In genomic region chr22:42769574-42770447, GRCh38 we compare ENCODE assay signal across 8 cellular contexts. TPM values are rescaled to one million over a fixed set of nuclear protein-coding genes. Genes with fewer than 3 reads are reported as not detected.
DNase-seq lines count a peak whose midpoint lies in the region; ATAC-seq and TF ChIP-seq lines count a peak whose summit lies in the region.

No MANE protein-coding gene starts in this region.

- BruUV-seq in Caco-2 (replicated peaks; lab: Mats Ljungman, UMichigan) = no TSS peak
- no TSS peak for BruUV-seq in IMR-90 (replicated peaks; lab: Mats Ljungman, UMichigan)

- H3K4me2 ChIP-seq in IMR-90 (ENCODE audit: low read depth, low read length) (peak overlapping the region; percentile 27), trophoblast cell (ENCODE audit: low read length) (no peak overlapping the region)

- H2BK120ac ChIP-seq in IMR-90 (ENCODE audit: low read depth, low read length) = peak overlapping the region; percentile 97
- H2BK120ac ChIP-seq in trophoblast cell (ENCODE audit: insufficient read depth, low read length, poor library complexity) = no peak overlapping the region

- H4K12ac ChIP-seq in trophoblast cell (ENCODE audit: low read depth, low read length) = no peak overlapping the region

- H3K23ac ChIP-seq in IMR-90 (ENCODE audit: low read depth, low read length) = peak overlapping the region; percentile 50; the same call in 1 of the 2 replicates
- no peak overlapping the region for H3K23ac ChIP-seq in trophoblast cell (ENCODE audit: low read length)

- no peaks in the 10 kb centered on the region for H3K9me3 Mint-ChIP-seq in Caco-2 (ENCODE audit: unreplicated experiment)

- TF ChIP-seq POLR2A in IMR-90 (IDR thresholded peaks at IDR 0.05; ENCODE audit: low read depth, low read length) = no peak; the same call in 1 of the 2 replicates

- H3K18ac ChIP-seq in IMR-90 (ENCODE audit: low read depth, low read length) = peak overlapping the region; percentile 83
- no peak overlapping the region for H3K18ac ChIP-seq in trophoblast cell (ENCODE audit: low read length)

- H4K91ac ChIP-seq in IMR-90 (ENCODE audit: insufficient read depth, low read depth, low read length) (peak overlapping the region; percentile 97), trophoblast cell (ENCODE audit: low read depth, low read length) (no peak overlapping the region)

- H3K4ac ChIP-seq in IMR-90 (ENCODE audit: low read depth, low read length) = peak overlapping the region; percentile 97
- H3K4ac ChIP-seq in trophoblast cell (ENCODE audit: low read depth, low read length) = no peak overlapping the region

- H3K9ac ChIP-seq in IMR-90 (ENCODE audit: low read depth, low read length) (0 out of 2 replicates have a peak overlapping the region, but pooled peaks have one; percentile 3), trophoblast cell (ENCODE audit: low read length) (no peak overlapping the region)

- H4K8ac ChIP-seq in IMR-90 (ENCODE audit: low read depth in 2 of 2, low read length in 2 of 2) (peak overlapping the region; percentile 54 to 90), trophoblast cell (ENCODE audit: low read depth, low read length) (no peak overlapping the region)

- DNase-seq in Caco-2 (peak; percentile 53 to 68), IMR-90 (peak; percentile 95), dermis microvascular lymphatic vessel endothelial cell (ENCODE audit: low read depth in 2 of 2) (peak; percentile 43 to 73), trophoblast cell (peak; percentile 19 to 69), NCI-H774 (lab: John Stamatoyannopoulos, UW) (no peak)
- DNase-seq in stimulated activated CD4-positive, alpha-beta T cell treated with anti-CD3 and anti-CD28 coated beads, Interleukin-4, amount 100 ng/mL, for 24 hours = no peak

- H3K14ac ChIP-seq in IMR-90 (replicated peaks; ENCODE audit: low read depth, low read length) (peak overlapping the region; percentile 67), trophoblast cell (ENCODE audit: low read length) (no peak overlapping the region)

- peak overlapping the region; percentile 78 for H2BK5ac ChIP-seq in IMR-90 (ENCODE audit: low read depth, low read length, poor library complexity, severe bottlenecking)
- H2BK5ac ChIP-seq in trophoblast cell (ENCODE audit: low read depth, low read length, poor library complexity) = no peak overlapping the region

- H3K4me1 Mint-ChIP-seq in Caco-2 (ENCODE audit: low read depth, unreplicated experiment) = peaks cover 14% of the 10 kb centered on the region

- no peak for TF ChIP-seq CTCF in Caco-2 (IDR thresholded peaks at IDR 0.05; ENCODE audit: insufficient read depth in 1 of 2, low read depth in 1 of 2, low read length in 1 of 2, severe bottlenecking in 1 of 2, unreplicated experiment in 1 of 2)
- no peak for TF ChIP-seq CTCF in IMR-90 (conservative IDR thresholded peaks at IDR 0.05; ENCODE audit: low read depth, low read length)

- no peaks in the 10 kb centered on the region for H3K27me3 ChIP-seq in Caco-2 (replicated peaks; ENCODE audit: control insufficient read depth, insufficient read depth, low read length)
- no peaks in the 10 kb centered on the region for H3K27me3 ChIP-seq in IMR-90 (ENCODE audit: control insufficient read depth, insufficient read depth, low read length)
- no peaks in the 10 kb centered on the region for H3K27me3 ChIP-seq in trophoblast cell (ENCODE audit: insufficient read depth, low read length)

- ATAC-seq in GM21423 (IDR thresholded peaks at IDR 0.05; ENCODE audit: unreplicated experiment) (peak; percentile 77), IMR-90 (ENCODE audit: low read depth) (peak; percentile 92), HG03097 (IDR thresholded peaks at IDR 0.05; ENCODE audit: low FRiP score, unreplicated experiment) (no peak)

- H3K27me3 Mint-ChIP-seq in Caco-2 (ENCODE audit: insufficient read depth, unreplicated experiment) = no peaks in the 10 kb centered on the region

- no peak overlapping the region; the same call in 1 of the 2 replicates for H3K56ac ChIP-seq in IMR-90 (ENCODE audit: extremely low read depth, insufficient read depth, low read length)

- H2AFZ ChIP-seq in IMR-90 (replicated peaks; ENCODE audit: low read length, poor library complexity) (peak overlapping the region; percentile 94), trophoblast cell (ENCODE audit: insufficient read depth, low read length, poor library complexity) (no peak overlapping the region)

- H2BK12ac ChIP-seq in trophoblast cell (ENCODE audit: low read length) = no peak overlapping the region

- peak overlapping the region; percentile 74 for H3K27ac ChIP-seq in IMR-90 (ENCODE audit: insufficient read depth, low read length)
- no peak overlapping the region for H3K27ac ChIP-seq in trophoblast cell (ENCODE audit: low read depth, low read length)

- POLR2A ChIA-PET in Caco-2 (lab: Charles Lee) (no interaction called here), IMR-90 (lab: Charles Lee; ENCODE audit: unreplicated experiment) (interaction anchor here (0.6 kb wide), 1 partner anchor 155 kb away, joined by 5 read pairs; no protein-coding TSS in a partner anchor)

- peak overlapping the region; percentile 99 for H2AK5ac ChIP-seq in IMR-90 (ENCODE audit: low read depth, low read length)
- H2AK5ac ChIP-seq in trophoblast cell (ENCODE audit: low read length) = no peak overlapping the region

- peak overlapping the region; percentile 92 for H2BK20ac ChIP-seq in IMR-90 (ENCODE audit: low read depth, low read length)

- CTCF ChIA-PET in Caco-2 (lab: Charles Lee) (no interaction called here), IMR-90 (lab: Yijun Ruan, JAX) (interaction anchor here (0.6 to 1.4 kb wide), 2 partner anchors 12 to 50 kb away, joined by 3 read pairs; no protein-coding TSS in a partner anchor)

- H3K27ac Mint-ChIP-seq in Caco-2 (ENCODE audit: unreplicated experiment) = peak overlapping the region; percentile 71

- no peaks in the 10 kb centered on the region for H3K36me3 Mint-ChIP-seq in Caco-2 (ENCODE audit: insufficient read depth, unreplicated experiment)

- H3K9me3 ChIP-seq in Caco-2 (no peaks in the 10 kb centered on the region), IMR-90 (ENCODE audit: control insufficient read depth, insufficient read depth, low read length) (no peaks in the 10 kb centered on the region), trophoblast cell (ENCODE audit: insufficient read depth, low read depth, low read length) (no peaks in the 10 kb centered on the region)

- intact Hi-C loops in Caco-2 (cut with micrococcal nuclease; ENCODE audit: unreplicated experiment) (loop anchor here (10.0 kb wide), 1 partner anchor 85 kb away; no protein-coding TSS in a partner anchor), IMR-90 (cut with micrococcal nuclease) (no loop called here)

- H2AK9ac ChIP-seq in IMR-90 (replicated peaks; ENCODE audit: low read depth, low read length, poor library complexity) = peak overlapping the region; percentile 98

- no peaks in the 10 kb centered on the region for H3K79me1 ChIP-seq in IMR-90 (ENCODE audit: low read depth in 1 of 2, low read length in 2 of 2)
- H3K79me1 ChIP-seq in trophoblast cell (ENCODE audit: low read length) = no peaks in the 10 kb centered on the region

- no peaks in the 10 kb centered on the region for H3K36me3 ChIP-seq in Caco-2 (ENCODE audit: control insufficient read depth, insufficient read depth, low read length)
- H3K36me3 ChIP-seq in IMR-90 (ENCODE audit: control insufficient read depth, insufficient read depth, low read length) = no peaks in the 10 kb centered on the region
- no peaks in the 10 kb centered on the region for H3K36me3 ChIP-seq in trophoblast cell (ENCODE audit: control insufficient read depth in 1 of 2, insufficient read depth in 2 of 2, low read length in 2 of 2)

- in situ Hi-C loops in IMR-90 (cut with MboI; ENCODE audit: low sequenced_read_pairs) = no loop called here

- peak overlapping the region; percentile 84; the same call in 1 of the 3 replicates for H2BK15ac ChIP-seq in IMR-90 (ENCODE audit: low read depth, low read length)

- H3K4me1 ChIP-seq in Caco-2 = peaks cover 19% of the 10 kb centered on the region
- peaks cover 21% of the 10 kb centered on the region for H3K4me1 ChIP-seq in IMR-90 (ENCODE audit: control insufficient read depth, insufficient read depth, low read length)
- peaks cover 0 to 4% of the 10 kb centered on the region in 2 experiments for H3K4me1 ChIP-seq in trophoblast cell (ENCODE audit: control insufficient read depth in 1 of 2, insufficient read depth in 2 of 2, low read length in 2 of 2)

- dilution Hi-C loops in IMR-90 (cut with HindIII; ENCODE audit: low sequenced_read_pairs, unreplicated experiment) = no loop called here

- no peaks in the 10 kb centered on the region for H4K20me1 ChIP-seq in IMR-90 (ENCODE audit: insufficient read depth, low read length)

- H4K5ac ChIP-seq in IMR-90 (ENCODE audit: low read depth, low read length) = peak overlapping the region; percentile 72

- H3K4me3 ChIP-seq in Caco-2 (ENCODE audit: low read depth, low read length) (peak overlapping the region; percentile 22), IMR-90 (ENCODE audit: insufficient read depth, low read depth, low read length) (no peak overlapping the region), trophoblast cell (ENCODE audit: low read depth, low read length) (no peak overlapping the region)

- WGBS in IMR-90 (ENCODE audit: extremely low coverage in 2 of 2, insufficient read length in 1 of 2), 2 experiments = 22% methylated on average over 31 of the region's 50 CpGs; no CpG with 5 or more reads in 1 of the 2 experiments
- WGBS in trophoblast cell (ENCODE audit: extremely low coverage, insufficient coverage, insufficient read length) = no CpG with 5 or more reads among the region's 50 CpGs

- H3K9me1 ChIP-seq in IMR-90 (ENCODE audit: insufficient read depth, low read length) = peaks cover 20% of the 10 kb centered on the region

- no peaks in the 10 kb centered on the region for H3K79me2 ChIP-seq in trophoblast cell (ENCODE audit: control insufficient read depth, insufficient read depth, low read length, poor library complexity)

- H3K4me3 Mint-ChIP-seq in Caco-2 (ENCODE audit: unreplicated experiment) = peak overlapping the region; percentile 67

- TF ChIP-seq RAD21 in IMR-90 (IDR thresholded peaks at IDR 0.05; ENCODE audit: low read length) = no peak; the same call in 1 of the 2 replicates

TF ChIP-seq in IMR-90, 13 proteins besides CTCF, POLR2A, EP300 and RAD21 (continues in another document):
- TF ChIP-seq FOS (IDR thresholded peaks at IDR 0.05; ENCODE audit: low read depth, low read length) = peak; percentile 87
- TF ChIP-seq SMC3 (IDR thresholded peaks at IDR 0.05; ENCODE audit: low read depth, low read length) = no peak
- no peak for TF ChIP-seq CHD1 (IDR thresholded peaks at IDR 0.05; ENCODE audit: low read depth, low read length)
- TF ChIP-seq BHLHE40 (IDR thresholded peaks at IDR 0.05; ENCODE audit: low read depth, low read length) = peak; percentile 91
- TF ChIP-seq CEBPB (IDR thresholded peaks at IDR 0.05; ENCODE audit: low read depth, low read length) = no peak
- no peak for TF ChIP-seq RCOR1 (IDR thresholded peaks at IDR 0.05; ENCODE audit: insufficient replicate concordance, low read length)

RNA-seq across cellular contexts. Expression of gene A4GALT, which starts 49.1 kb away (rescaled TPM):
- total RNA-seq in Caco-2 (2022) = 12.7 and 16.2 TPM in 2 replicates
- 1.6 and 1.9 TPM in 2 replicates for total RNA-seq in IMR-90 (2012; rRNA removed)
- polyA plus RNA-seq in IMR-90 (2012; rRNA removed) = 6.1 and 6.3 TPM in 2 replicates
- 3.4 and 8.7 TPM in 2 replicates for polyA plus RNA-seq in IMR-90 (2012; cell fraction: cytosol; rRNA removed)
- 3.6 and 6.1 TPM in 2 replicates for polyA plus RNA-seq in IMR-90 (2012; cell fraction: nucleus; rRNA removed; ENCODE audit: low replicate concordance)
- total RNA-seq in dermis microvascular lymphatic vessel endothelial cell = 43.8 and 70.8 TPM in 2 replicates
- 7.6 and 8.4 TPM in 2 replicates for polyA plus RNA-seq in trophoblast cell (2013)

Comparison
In these comparisons a context has a peak if more than half of its experiments do, and no peak if none do; other contexts are left out.
1. DNase-seq: peak in Caco-2 (2 of 2), IMR-90 (single experiment), dermis microvascular lymphatic vessel endothelial cell (2 of 2) and trophoblast cell (2 of 2); none in NCI-H774 (single experiment) and stimulated activated CD4-positive, alpha-beta T cell treated with anti-CD3 and anti-CD28 coated beads, Interleukin-4, amount 100 ng/mL, for 24 hours (single experiment).